Comparison of ENCODE assay signal across 2 cellular contexts in the genomic region with DNA sequence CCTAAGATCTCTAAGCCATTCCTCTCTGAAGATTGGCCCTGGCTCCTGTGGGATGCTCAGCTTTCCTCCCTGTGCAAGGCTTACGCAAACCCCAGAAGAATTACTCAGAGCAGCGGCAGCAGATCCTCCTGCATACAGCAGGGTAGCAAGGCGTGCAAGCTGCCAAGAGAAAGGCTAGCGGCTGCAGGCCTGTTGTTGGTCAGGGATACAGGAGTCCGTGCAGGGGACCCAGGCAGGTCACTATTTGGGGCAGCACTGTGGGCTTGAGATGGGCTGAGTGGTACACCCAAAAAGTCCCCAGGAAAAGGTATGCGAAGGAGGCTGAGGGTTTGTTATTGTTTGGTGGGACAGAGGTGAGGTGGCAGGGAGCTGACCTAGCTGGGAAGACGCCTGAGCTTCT.
TF ChIP-seq lines count a peak whose summit lies in the region.

No MANE protein-coding gene starts in this region.

TF ChIP-seq in HCT116, 20 proteins besides CTCF, POLR2A, EP300 and RAD21:
- TF ChIP-seq ZBTB33 (IDR thresholded peaks at IDR 0.05; ENCODE audit: extremely low read depth, insufficient replicate concordance, low read length) (no peak), CEBPB (IDR thresholded peaks at IDR 0.05; ENCODE audit: low read depth) (no peak), SIN3A (IDR thresholded peaks at IDR 0.05; ENCODE audit: low read depth) (no peak), EZH2 (IDR thresholded peaks at IDR 0.05) (no peak)

TF ChIP-seq in H1, 55 proteins besides CTCF, POLR2A, EP300 and RAD21:
- TF ChIP-seq CTBP2 (IDR thresholded peaks at IDR 0.05; ENCODE audit: borderline replicate concordance, insufficient read depth, insufficient read length, low read length), result no peak
- TF ChIP-seq TBP (IDR thresholded peaks at IDR 0.05; ENCODE audit: low read depth, low read length), result no peak
- no peak for TF ChIP-seq ASH2L (IDR thresholded peaks at IDR 0.05; ENCODE audit: low read length)
- TF ChIP-seq KDM4A (IDR thresholded peaks at IDR 0.05; ENCODE audit: low read depth, low read length, severe bottlenecking), result no peak
- no peak for TF ChIP-seq CHD2 (IDR thresholded peaks at IDR 0.05; ENCODE audit: low read length)
- no peak for TF ChIP-seq MAFK (IDR thresholded peaks at IDR 0.05; ENCODE audit: low read depth, low read length)
- TF ChIP-seq, protein P1, sequence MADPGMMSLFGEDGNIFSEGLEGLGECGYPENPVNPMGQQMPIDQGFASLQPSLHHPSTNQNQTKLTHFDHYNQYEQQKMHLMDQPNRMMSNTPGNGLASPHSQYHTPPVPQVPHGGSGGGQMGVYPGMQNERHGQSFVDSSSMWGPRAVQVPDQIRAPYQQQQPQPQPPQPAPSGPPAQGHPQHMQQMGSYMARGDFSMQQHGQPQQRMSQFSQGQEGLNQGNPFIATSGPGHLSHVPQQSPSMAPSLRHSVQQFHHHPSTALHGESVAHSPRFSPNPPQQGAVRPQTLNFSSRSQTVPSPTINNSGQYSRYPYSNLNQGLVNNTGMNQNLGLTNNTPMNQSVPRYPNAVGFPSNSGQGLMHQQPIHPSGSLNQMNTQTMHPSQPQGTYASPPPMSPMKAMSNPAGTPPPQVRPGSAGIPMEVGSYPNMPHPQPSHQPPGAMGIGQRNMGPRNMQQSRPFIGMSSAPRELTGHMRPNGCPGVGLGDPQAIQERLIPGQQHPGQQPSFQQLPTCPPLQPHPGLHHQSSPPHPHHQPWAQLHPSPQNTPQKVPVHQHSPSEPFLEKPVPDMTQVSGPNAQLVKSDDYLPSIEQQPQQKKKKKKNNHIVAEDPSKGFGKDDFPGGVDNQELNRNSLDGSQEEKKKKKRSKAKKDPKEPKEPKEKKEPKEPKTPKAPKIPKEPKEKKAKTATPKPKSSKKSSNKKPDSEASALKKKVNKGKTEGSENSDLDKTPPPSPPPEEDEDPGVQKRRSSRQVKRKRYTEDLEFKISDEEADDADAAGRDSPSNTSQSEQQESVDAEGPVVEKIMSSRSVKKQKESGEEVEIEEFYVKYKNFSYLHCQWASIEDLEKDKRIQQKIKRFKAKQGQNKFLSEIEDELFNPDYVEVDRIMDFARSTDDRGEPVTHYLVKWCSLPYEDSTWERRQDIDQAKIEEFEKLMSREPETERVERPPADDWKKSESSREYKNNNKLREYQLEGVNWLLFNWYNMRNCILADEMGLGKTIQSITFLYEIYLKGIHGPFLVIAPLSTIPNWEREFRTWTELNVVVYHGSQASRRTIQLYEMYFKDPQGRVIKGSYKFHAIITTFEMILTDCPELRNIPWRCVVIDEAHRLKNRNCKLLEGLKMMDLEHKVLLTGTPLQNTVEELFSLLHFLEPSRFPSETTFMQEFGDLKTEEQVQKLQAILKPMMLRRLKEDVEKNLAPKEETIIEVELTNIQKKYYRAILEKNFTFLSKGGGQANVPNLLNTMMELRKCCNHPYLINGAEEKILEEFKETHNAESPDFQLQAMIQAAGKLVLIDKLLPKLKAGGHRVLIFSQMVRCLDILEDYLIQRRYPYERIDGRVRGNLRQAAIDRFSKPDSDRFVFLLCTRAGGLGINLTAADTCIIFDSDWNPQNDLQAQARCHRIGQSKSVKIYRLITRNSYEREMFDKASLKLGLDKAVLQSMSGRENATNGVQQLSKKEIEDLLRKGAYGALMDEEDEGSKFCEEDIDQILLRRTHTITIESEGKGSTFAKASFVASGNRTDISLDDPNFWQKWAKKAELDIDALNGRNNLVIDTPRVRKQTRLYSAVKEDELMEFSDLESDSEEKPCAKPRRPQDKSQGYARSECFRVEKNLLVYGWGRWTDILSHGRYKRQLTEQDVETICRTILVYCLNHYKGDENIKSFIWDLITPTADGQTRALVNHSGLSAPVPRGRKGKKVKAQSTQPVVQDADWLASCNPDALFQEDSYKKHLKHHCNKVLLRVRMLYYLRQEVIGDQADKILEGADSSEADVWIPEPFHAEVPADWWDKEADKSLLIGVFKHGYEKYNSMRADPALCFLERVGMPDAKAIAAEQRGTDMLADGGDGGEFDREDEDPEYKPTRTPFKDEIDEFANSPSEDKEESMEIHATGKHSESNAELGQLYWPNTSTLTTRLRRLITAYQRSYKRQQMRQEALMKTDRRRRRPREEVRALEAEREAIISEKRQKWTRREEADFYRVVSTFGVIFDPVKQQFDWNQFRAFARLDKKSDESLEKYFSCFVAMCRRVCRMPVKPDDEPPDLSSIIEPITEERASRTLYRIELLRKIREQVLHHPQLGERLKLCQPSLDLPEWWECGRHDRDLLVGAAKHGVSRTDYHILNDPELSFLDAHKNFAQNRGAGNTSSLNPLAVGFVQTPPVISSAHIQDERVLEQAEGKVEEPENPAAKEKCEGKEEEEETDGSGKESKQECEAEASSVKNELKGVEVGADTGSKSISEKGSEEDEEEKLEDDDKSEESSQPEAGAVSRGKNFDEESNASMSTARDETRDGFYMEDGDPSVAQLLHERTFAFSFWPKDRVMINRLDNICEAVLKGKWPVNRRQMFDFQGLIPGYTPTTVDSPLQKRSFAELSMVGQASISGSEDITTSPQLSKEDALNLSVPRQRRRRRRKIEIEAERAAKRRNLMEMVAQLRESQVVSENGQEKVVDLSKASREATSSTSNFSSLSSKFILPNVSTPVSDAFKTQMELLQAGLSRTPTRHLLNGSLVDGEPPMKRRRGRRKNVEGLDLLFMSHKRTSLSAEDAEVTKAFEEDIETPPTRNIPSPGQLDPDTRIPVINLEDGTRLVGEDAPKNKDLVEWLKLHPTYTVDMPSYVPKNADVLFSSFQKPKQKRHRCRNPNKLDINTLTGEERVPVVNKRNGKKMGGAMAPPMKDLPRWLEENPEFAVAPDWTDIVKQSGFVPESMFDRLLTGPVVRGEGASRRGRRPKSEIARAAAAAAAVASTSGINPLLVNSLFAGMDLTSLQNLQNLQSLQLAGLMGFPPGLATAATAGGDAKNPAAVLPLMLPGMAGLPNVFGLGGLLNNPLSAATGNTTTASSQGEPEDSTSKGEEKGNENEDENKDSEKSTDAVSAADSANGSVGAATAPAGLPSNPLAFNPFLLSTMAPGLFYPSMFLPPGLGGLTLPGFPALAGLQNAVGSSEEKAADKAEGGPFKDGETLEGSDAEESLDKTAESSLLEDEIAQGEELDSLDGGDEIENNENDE (IDR thresholded peaks at IDR 0.05; ENCODE audit: insufficient replicate concordance, low read length), result no peak
